8 cellular contexts compared by ENCODE assay signal in genomic region chr7:117385340-117386124, GRCh38. TPM values are rescaled to one million over a fixed set of nuclear protein-coding genes. Genes with fewer than 3 reads are reported as not detected.
A peak's percentile ranks its signal among the peaks of the same experiment; 100 is the strongest.
DNase-seq lines count a peak whose midpoint lies in the region; TF ChIP-seq lines count a peak whose summit lies in the region.

No MANE protein-coding gene starts in this region.

- H3K23me2 ChIP-seq in H9 (ENCODE audit: insufficient read length, low read depth, low read length, poor library complexity, severe bottlenecking) = no peaks in the 10 kb centered on the region

- no peak overlapping the region for H3K4me2 ChIP-seq in H9 (ENCODE audit: insufficient read depth, insufficient read length, low read length)

- H4K20me1 ChIP-seq in H9 (ENCODE audit: control insufficient read depth, insufficient read depth, insufficient read length) = no peaks in the 10 kb centered on the region

- no peaks in the 10 kb centered on the region for H3K9me3 ChIP-seq in H9 (ENCODE audit: control insufficient read depth, low read depth, low read length)
- H3K9me3 ChIP-seq in tibial artery = peaks cover 0 to 4% (median 4%) of the 10 kb centered on the region in 3 donors

- intact Hi-C loops in tibial artery (cut with DNase I; ENCODE audit: low total_unique reads) = no loop called here
- intact Hi-C loops in CD14-positive monocyte (cut with micrococcal nuclease) = no loop called here

- H3K27ac ChIP-seq in H9 (ENCODE audit: insufficient read length, low read depth, low read length) (no peak overlapping the region), tibial artery (no peak overlapping the region)

- H3K4me1 Mint-ChIP-seq in H9 = no peaks in the 10 kb centered on the region
- no peaks in the 10 kb centered on the region for H3K4me1 Mint-ChIP-seq in CD14-positive monocyte

- H2BK20ac ChIP-seq in H9 (ENCODE audit: low read depth, low read length, poor library complexity, severe bottlenecking) = no peak overlapping the region

- no peak overlapping the region for H3K4ac ChIP-seq in H9 (ENCODE audit: low read depth, low read length)

- no peak for DNase-seq in H9
- DNase-seq in NCI-H226 = peak; percentile 16
- DNase-seq in epithelial cell of proximal tubule (ENCODE audit: low read depth) = no peak
- DNase-seq in tibial artery = no peak
- no peak for DNase-seq in CD14-positive monocyte (ENCODE audit: low spot score)
- no peak for DNase-seq in cortex of kidney (lab: John Stamatoyannopoulos, UW)
- no peak for DNase-seq in germinal center (ENCODE audit: low spot score)

- no peaks in the 10 kb centered on the region for H3K79me1 ChIP-seq in H9 (ENCODE audit: insufficient read depth, low read depth, low read length, poor library complexity, severe bottlenecking)

- H3K4me1 ChIP-seq in H9 (ENCODE audit: insufficient read depth, low read length) (no peaks in the 10 kb centered on the region), tibial artery (no peaks in the 10 kb centered on the region)

- H3K4me3 ChIP-seq in epithelial cell of proximal tubule (ENCODE audit: low read depth, low read length) = no peak overlapping the region
- no peak overlapping the region for H3K4me3 ChIP-seq in tibial artery

- H3K18ac ChIP-seq in H9 (ENCODE audit: insufficient read length, low read depth, low read length) = no peak overlapping the region

- H3K56ac ChIP-seq in H9 (ENCODE audit: insufficient read length, low read depth, low read length) = no peak overlapping the region

- H3K27ac Mint-ChIP-seq in H9 = no peak overlapping the region
- H3K27ac Mint-ChIP-seq in CD14-positive monocyte = peak overlapping the region in 1 of 7 donors; percentile 31

- H3K27me3 ChIP-seq in H9 (ENCODE audit: insufficient read depth, low read length) (no peaks in the 10 kb centered on the region), tibial artery (no peaks in the 10 kb centered on the region)

- H3K9ac ChIP-seq in H9 (ENCODE audit: extremely low read depth, insufficient read length, low read length) = no peak overlapping the region

- no CpG with 5 or more reads among the region's 7 CpGs for WGBS in H9 (ENCODE audit: extremely low coverage, insufficient read length, low lambda C conversion rate)

- H4K91ac ChIP-seq in H9 (ENCODE audit: insufficient read length, low read depth, low read length) = no peak overlapping the region

- no peak overlapping the region for H2AK5ac ChIP-seq in H9 (ENCODE audit: insufficient read length, low read length)

- no peaks in the 10 kb centered on the region for H3K36me3 ChIP-seq in tibial artery

- H3T11ph ChIP-seq in H9 (ENCODE audit: low read length) = no peak overlapping the region

- no peak overlapping the region for H3K4me3 Mint-ChIP-seq in H9
- no peak overlapping the region for H3K4me3 Mint-ChIP-seq in CD14-positive monocyte

- H2BK5ac ChIP-seq in H9 (ENCODE audit: insufficient read length, low read length) = no peak overlapping the region

- no peaks in the 10 kb centered on the region for H3K79me2 ChIP-seq in H9 (ENCODE audit: insufficient read depth, low read length)

- H2AFZ ChIP-seq in H9 (ENCODE audit: low read length) = no peak overlapping the region

- H3K23ac ChIP-seq in H9 (ENCODE audit: insufficient read length, low read depth, low read length) = no peak overlapping the region

- no peak overlapping the region for H2BK15ac ChIP-seq in H9 (ENCODE audit: low read depth, low read length)

- H4K5ac ChIP-seq in H9 (ENCODE audit: insufficient read length, low read depth, low read length) = no peak overlapping the region

- H3K27me3 Mint-ChIP-seq in H9 (ENCODE audit: low read depth) = no peaks in the 10 kb centered on the region; the same call in 1 of the 2 replicates
- H3K27me3 Mint-ChIP-seq in CD14-positive monocyte (ENCODE audit: low read depth in 3 of 3) = peaks cover 0 to 6% (median 1%) of the 10 kb centered on the region in 3 donors

- H4K8ac ChIP-seq in H9 (replicated peaks; ENCODE audit: insufficient read length, low read depth, low read length) = no peak overlapping the region

- H3K14ac ChIP-seq in H9 (ENCODE audit: insufficient read depth, low read length) = no peak overlapping the region

- peaks cover 0 to 10% (median 0%) of the 10 kb centered on the region in 3 experiments; a peak in 1 of 7 replicates for H3K36me3 Mint-ChIP-seq in H9 (ENCODE audit: insufficient read depth in 1 of 3, low read depth in 3 of 3)
- H3K36me3 Mint-ChIP-seq in CD14-positive monocyte = no peaks in the 10 kb centered on the region

- H3K9me3 Mint-ChIP-seq in H9 (peaks cover 8 to 12% of the 10 kb centered on the region in 2 experiments), CD14-positive monocyte (peaks cover 0 to 9% (median 3%) of the 10 kb centered on the region in 7 donors)

- H2BK12ac ChIP-seq in H9 (ENCODE audit: insufficient read length, low read depth, low read length) = no peak overlapping the region

- TF ChIP-seq CTCF in GM12873 (IDR thresholded peaks at IDR 0.05; ENCODE audit: insufficient read depth, low read depth, low read length, missing control alignments) = peak; percentile 30
- TF ChIP-seq CTCF in H9 (conservative IDR thresholded peaks at IDR 0.05) = peak; percentile 53
- TF ChIP-seq CTCF in epithelial cell of proximal tubule (conservative IDR thresholded peaks at IDR 0.05; ENCODE audit: low read depth, low read length) = peak; percentile 55
- TF ChIP-seq CTCF in tibial artery (IDR thresholded peaks at IDR 0.05) = peak; percentile 22 to 25
- no peak for TF ChIP-seq CTCF in CD14-positive monocyte (IDR thresholded peaks at IDR 0.05)

- no peak overlapping the region for H2BK120ac ChIP-seq in H9 (ENCODE audit: low read depth, low read length, poor library complexity, severe bottlenecking)

RNA-seq across cellular contexts. Expression of gene ASZ1, which starts 41.8 kb away (rescaled TPM):
- total RNA-seq in H9 (2021) (not detected in 2 replicates), epithelial cell of proximal tubule (not detected in 2 replicates)
- polyA plus RNA-seq in CD14-positive monocyte = not detected
